ENCODE assay signal across 23 cellular contexts in the genomic region with DNA sequence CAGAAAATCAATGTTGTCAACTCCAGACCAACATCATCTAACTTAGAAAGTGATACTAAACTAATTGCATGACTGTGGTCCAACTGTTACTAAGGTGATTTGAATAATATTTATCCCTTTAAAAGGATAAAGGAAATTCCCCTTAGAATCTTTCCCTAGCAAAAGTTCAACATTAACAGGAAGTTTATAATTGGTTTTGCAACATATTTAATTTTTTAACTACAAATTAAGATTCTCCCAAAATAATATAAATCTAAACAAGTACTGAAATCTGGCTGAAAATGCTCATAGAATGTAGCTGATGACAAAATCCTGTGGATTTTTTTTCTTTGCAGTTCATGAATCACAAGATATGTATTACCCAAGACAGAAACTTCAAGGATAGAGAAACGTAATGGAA.
DNase-seq lines count a peak whose midpoint lies in the region; ATAC-seq and TF ChIP-seq lines count a peak whose summit lies in the region.
"Had no signal": no experiment of that assay in that cellular context is flagged by ENCODE, and none has a peak within 500 bp of the region (broad histone marks: within the 10 kb centered on the region; RNA-seq: fewer than 3 reads in every experiment).

No MANE protein-coding gene starts in this region.

- H3K27ac ChIP-seq in PC-3 (ENCODE audit: low read length) (0 out of 2 replicates have a peak overlapping the region, but pooled peaks have one; percentile 9), mesenchymal stem cell (ENCODE audit: low read length, poor library complexity, severe bottlenecking) (no peak overlapping the region), neural progenitor cell (no peak overlapping the region)
- H3K27ac ChIP-seq: foreskin keratinocyte, upper lobe of left lung had no signal

- intact Hi-C loops in PC-3 (cut with micrococcal nuclease) = no loop called here

- DNase-seq in AG10803 (ENCODE audit: low read depth) (peak; percentile 64), PC-3 (no peak), epithelial cell of esophagus (ENCODE audit: low read depth) (peak; percentile 11), mesenchymal stem cell (peak; percentile 76), neural progenitor cell (ENCODE audit: low spot score) (no peak)
- DNase-seq in activated CD8-positive, alpha-beta memory T cell treated with anti-CD3 and anti-CD28 coated beads, Interleukin-2, amount 50 U/mL, for 48 hours = no peak
- DNase-seq: ACHN; activated CD4-positive, CD25-positive, alpha-beta regulatory T cell treated with anti-CD3 and anti-CD28 coated beads, Interleukin-2, amount 50 U/mL, for 72 hours; activated naive CD4-positive, alpha-beta T cell treated with anti-CD3 and anti-CD28 coated beads for 36 hours; foreskin keratinocyte; left ventricle myocardium inferior; naive B cell; NCI-H1436; NCI-H226; SHP77 treated with DMSO at 0.1 percent for 48 hours; stimulated activated CD4-positive, alpha-beta T cell treated with anti-CD3 and anti-CD28 coated beads, Interleukin-15, amount 100 ng/mL, for 24 hours; stimulated activated naive CD8-positive, alpha-beta T cell treated with anti-CD3 and anti-CD28 coated beads, Interleukin-15, Interleukin-2, amounts not matched to agents 100 U/mL and 50 U/mL, for 24 hours; upper lobe of left lung had no signal

- no peaks in the 10 kb centered on the region for H3K36me3 Mint-ChIP-seq in neural progenitor cell
- H3K36me3 Mint-ChIP-seq: brain, naive B cell had no signal

- no peak overlapping the region for H2AK5ac ChIP-seq in mesenchymal stem cell (ENCODE audit: low read length, severe bottlenecking)

- H4K91ac ChIP-seq in mesenchymal stem cell (ENCODE audit: low read length) = no peak overlapping the region

- H4K20me1 ChIP-seq in PC-3 (ENCODE audit: low read length) (no peaks in the 10 kb centered on the region), neural progenitor cell (ENCODE audit: low read depth) (no peaks in the 10 kb centered on the region)

- H3F3A ChIP-seq in PC-3 (ENCODE audit: low read length, unreplicated experiment) (no peaks in the 10 kb centered on the region), neural progenitor cell (ENCODE audit: low read depth) (no peaks in the 10 kb centered on the region)

- CTCF ChIA-PET in PC-3 (lab: Charles Lee) = no interaction called here

- no peak overlapping the region for H4K8ac ChIP-seq in mesenchymal stem cell (ENCODE audit: low read length)

- H3K9me2 ChIP-seq in PC-3 (replicated peaks; ENCODE audit: low read length) = no peaks in the 10 kb centered on the region

- no peak overlapping the region for H3K4me2 ChIP-seq in PC-3 (ENCODE audit: low read length)
- H3K4me2 ChIP-seq in mesenchymal stem cell (ENCODE audit: low read length, poor library complexity, severe bottlenecking) = no peak overlapping the region
- H3K4me2 ChIP-seq in neural progenitor cell = no peak overlapping the region

- H3K27me3 ChIP-seq in PC-3 (ENCODE audit: low read length) (no peaks in the 10 kb centered on the region), mesenchymal stem cell (ENCODE audit: control insufficient read depth in 1 of 2, insufficient read depth in 1 of 2, low read length in 2 of 2) (no peaks in the 10 kb centered on the region), neural progenitor cell (no peaks in the 10 kb centered on the region)
- H3K27me3 ChIP-seq: foreskin keratinocyte, upper lobe of left lung had no signal

- H3K4me3 ChIP-seq in AG10803 (ENCODE audit: low read length) (no peak overlapping the region), PC-3 (ENCODE audit: low read length) (no peak overlapping the region), epithelial cell of esophagus (ENCODE audit: low read length) (no peak overlapping the region), mesenchymal stem cell (ENCODE audit: insufficient read depth in 1 of 2, low read depth in 1 of 2, low read length in 2 of 2) (no peak overlapping the region), neural progenitor cell (no peak overlapping the region)
- H3K4me3 ChIP-seq: left ventricle myocardium inferior, upper lobe of left lung had no signal

- peaks cover 16% of the 10 kb centered on the region for H3K4me1 ChIP-seq in PC-3 (ENCODE audit: insufficient read depth, low read length)
- H3K4me1 ChIP-seq in mesenchymal stem cell (ENCODE audit: control insufficient read depth, insufficient read depth, low read depth, low read length) = no peaks in the 10 kb centered on the region
- peaks cover 5% of the 10 kb centered on the region for H3K4me1 ChIP-seq in neural progenitor cell
- H3K4me1 ChIP-seq: upper lobe of left lung had no signal

- no peak overlapping the region for H3K4me3 Mint-ChIP-seq in neural progenitor cell
- H3K4me3 Mint-ChIP-seq: activated naive CD4-positive, alpha-beta T cell treated with anti-CD3 and anti-CD28 coated beads for 36 hours; brain; naive B cell; T-helper 2 cell treated with Interferon-gamma antibody and Interleukin-4, amounts not matched to agents 5 μg/mL and 100 μg/mL, for 36 hours had no signal

- H3K36me3 ChIP-seq in PC-3 (ENCODE audit: low read depth, low read length) (peaks cover 12% of the 10 kb centered on the region), mesenchymal stem cell (ENCODE audit: control insufficient read depth in 1 of 2, insufficient read depth in 2 of 2, low read depth in 1 of 2, low read length in 2 of 2) (peaks cover 0 to 31% of the 10 kb centered on the region in 2 experiments), neural progenitor cell (no peaks in the 10 kb centered on the region)
- H3K36me3 ChIP-seq: left ventricle myocardium inferior, upper lobe of left lung had no signal

- ATAC-seq in PC-3 (no peak), HG03139 (IDR thresholded peaks at IDR 0.05; ENCODE audit: unreplicated experiment) (no peak), HG03432 (IDR thresholded peaks at IDR 0.05; ENCODE audit: unreplicated experiment) (no peak)
- ATAC-seq: foreskin keratinocyte; stimulated activated naive CD8-positive, alpha-beta T cell treated with anti-CD3 and anti-CD28 coated beads, Interleukin-15, Interleukin-2, amounts not matched to agents 100 U/mL and 50 U/mL, for 24 hours had no signal

- no peak overlapping the region for H2BK5ac ChIP-seq in mesenchymal stem cell (ENCODE audit: low read depth, low read length, poor library complexity, severe bottlenecking)

- H3K9me3 ChIP-seq in PC-3 (ENCODE audit: low read length) (no peaks in the 10 kb centered on the region), mesenchymal stem cell (ENCODE audit: control insufficient read depth, low read length) (no peaks in the 10 kb centered on the region), neural progenitor cell (ENCODE audit: low read depth) (no peaks in the 10 kb centered on the region)
- H3K9me3 ChIP-seq: left ventricle myocardium inferior, upper lobe of left lung had no signal

- H3K4ac ChIP-seq in mesenchymal stem cell (ENCODE audit: low read depth in 1 of 2, low read length in 2 of 2) = no peak overlapping the region

- no peak overlapping the region for H2BK12ac ChIP-seq in mesenchymal stem cell (ENCODE audit: low read length in 2 of 2)

- H2BK120ac ChIP-seq in mesenchymal stem cell (ENCODE audit: low read depth, low read length) = no peak overlapping the region

- no peak overlapping the region for H3K23ac ChIP-seq in mesenchymal stem cell (ENCODE audit: low read length in 2 of 2)

- POLR2A ChIA-PET in PC-3 (lab: Charles Lee; ENCODE audit: unreplicated experiment) = no interaction called here

- H2AFZ ChIP-seq in PC-3 (ENCODE audit: low read length) (no peak overlapping the region), mesenchymal stem cell (ENCODE audit: low read depth, low read length) (no peak overlapping the region), neural progenitor cell (replicated peaks) (no peak overlapping the region)

- no CpG with 5 or more reads among the region's 1 CpG for WGBS in mesenchymal stem cell

- H3K18ac ChIP-seq in mesenchymal stem cell (ENCODE audit: low read depth in 1 of 2, low read length in 2 of 2) = no peak overlapping the region

- no peak overlapping the region for H2BK15ac ChIP-seq in mesenchymal stem cell (ENCODE audit: low read depth, poor library complexity, severe bottlenecking)

- H3K9ac ChIP-seq in PC-3 (ENCODE audit: low read length) (no peak overlapping the region), mesenchymal stem cell (ENCODE audit: low read length) (peak overlapping the region; percentile 92), neural progenitor cell (no peak overlapping the region)

- H3K9me3 Mint-ChIP-seq in neural progenitor cell = no peaks in the 10 kb centered on the region
- H3K9me3 Mint-ChIP-seq: activated naive CD4-positive, alpha-beta T cell treated with anti-CD3 and anti-CD28 coated beads for 36 hours; brain; naive B cell; T-helper 2 cell treated with Interferon-gamma antibody and Interleukin-4, amounts not matched to agents 5 μg/mL and 100 μg/mL, for 36 hours had no signal

- BruUV-seq in PC-3 (replicated peaks; lab: Mats Ljungman, UMichigan) = no TSS peak

- H3K27ac Mint-ChIP-seq in neural progenitor cell = no peak overlapping the region
- H3K27ac Mint-ChIP-seq: activated naive CD4-positive, alpha-beta T cell treated with anti-CD3 and anti-CD28 coated beads for 36 hours; brain; naive B cell; progenitor cell of endocrine pancreas; T-helper 2 cell treated with Interferon-gamma antibody and Interleukin-4, amounts not matched to agents 5 μg/mL and 100 μg/mL, for 36 hours had no signal

- peaks cover 86% of the 10 kb centered on the region for H3K79me2 ChIP-seq in PC-3 (ENCODE audit: low read length)
- H3K79me2 ChIP-seq in neural progenitor cell (ENCODE audit: low read depth) = no peaks in the 10 kb centered on the region

- no peak overlapping the region for H3K14ac ChIP-seq in mesenchymal stem cell (ENCODE audit: low read length in 2 of 2)

- H3K27me3 Mint-ChIP-seq in neural progenitor cell (ENCODE audit: insufficient read depth, low read depth) = no peaks in the 10 kb centered on the region
- H3K27me3 Mint-ChIP-seq: brain, naive B cell, progenitor cell of endocrine pancreas had no signal

- peaks cover 10% of the 10 kb centered on the region for H3K79me1 ChIP-seq in mesenchymal stem cell (replicated peaks; ENCODE audit: low read length, poor library complexity, severe bottlenecking)

- no peaks in the 10 kb centered on the region for H3K4me1 Mint-ChIP-seq in neural progenitor cell
- H3K4me1 Mint-ChIP-seq: naive B cell had no signal

- TF ChIP-seq CTCF in AG10803 (conservative IDR thresholded peaks at IDR 0.05; ENCODE audit: low read length) = no peak
- no peak for TF ChIP-seq CTCF in PC-3 (conservative IDR thresholded peaks at IDR 0.05; ENCODE audit: low read depth, low read length)
- no peak for TF ChIP-seq CTCF in epithelial cell of esophagus (IDR thresholded peaks at IDR 0.05; ENCODE audit: insufficient read depth, low read depth, low read length, missing control alignments)
- TF ChIP-seq CTCF in neural progenitor cell (IDR thresholded peaks at IDR 0.05) = no peak

Comparison
In these comparisons a context has a peak if more than half of its experiments do, and no peak if none do; other contexts are left out.
1. DNase-seq: peak in AG10803 (single experiment), epithelial cell of esophagus (single experiment) and mesenchymal stem cell (single experiment); none in PC-3 (single experiment), neural progenitor cell (single experiment) and activated CD8-positive, alpha-beta memory T cell treated with anti-CD3 and anti-CD28 coated beads, Interleukin-2, amount 50 U/mL, for 48 hours (single experiment).